In the genomic region with DNA sequence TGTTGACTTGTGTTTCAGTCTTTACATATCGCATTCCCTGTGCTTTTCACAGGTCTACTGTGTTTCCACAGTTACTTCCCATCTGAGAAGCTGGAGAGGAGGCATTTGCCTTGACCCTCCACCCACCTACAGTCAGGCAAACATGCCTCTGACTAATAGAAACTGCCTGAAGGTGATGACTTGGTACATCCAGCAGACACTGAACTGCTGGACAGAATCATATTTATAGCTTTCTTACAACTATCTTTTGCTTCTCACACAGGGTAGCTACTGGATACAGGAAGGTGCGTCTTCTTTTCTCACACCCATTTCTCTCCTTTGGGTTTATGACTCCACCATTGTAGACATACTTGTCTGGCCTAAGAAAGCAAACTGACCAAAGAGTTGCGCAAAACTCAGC, we compare ENCODE assay signal across 27 cellular contexts. TPM values are rescaled to one million over a fixed set of nuclear protein-coding genes. Genes with fewer than 3 reads are reported as not detected.
DNase-seq lines count a peak whose midpoint lies in the region; ATAC-seq, FAIRE-seq and TF ChIP-seq lines count a peak whose summit lies in the region.
"Had no signal": no experiment of that assay in that cellular context is flagged by ENCODE, and none has a peak within 500 bp of the region (broad histone marks: within the 10 kb centered on the region; RNA-seq: fewer than 3 reads in every experiment).

No MANE protein-coding gene starts in this region.

- H3K36me3 Mint-ChIP-seq in activated naive CD8-positive, alpha-beta T cell = no peaks in the 10 kb centered on the region
- peaks cover 2% of the 10 kb centered on the region for H3K36me3 Mint-ChIP-seq in activated naive CD8-positive, alpha-beta T cell treated with anti-CD3 and anti-CD28 coated beads for 36 hours
- H3K36me3 Mint-ChIP-seq: memory B cell had no signal

- H3K4me2 ChIP-seq in smooth muscle cell = no peak overlapping the region

- no peak overlapping the region for H3K4me3 ChIP-seq in bronchial epithelial cell (ENCODE audit: low read depth, low read length)
- H3K4me3 ChIP-seq in smooth muscle cell = no peak overlapping the region
- H3K4me3 ChIP-seq: gastroesophageal sphincter, spleen, tibial artery had no signal

- no peaks in the 10 kb centered on the region for H3K9me3 Mint-ChIP-seq in activated naive CD8-positive, alpha-beta T cell (ENCODE audit: low read depth)
- peaks cover 10% of the 10 kb centered on the region for H3K9me3 Mint-ChIP-seq in activated naive CD8-positive, alpha-beta T cell treated with anti-CD3 and anti-CD28 coated beads for 36 hours
- H3K9me3 Mint-ChIP-seq: activated T-cell treated with anti-CD3 and anti-CD28 coated beads, Interleukin-2, amount 50 U/mL, for 4 hours; memory B cell; stimulated activated naive CD8-positive, alpha-beta T cell treated with anti-CD3 and anti-CD28 coated beads, Interleukin-15, Interleukin-2, amounts not matched to agents 100 ng/mL and 50 ng/mL, for 24 hours had no signal

- H2AFZ ChIP-seq in smooth muscle cell (ENCODE audit: low read depth) = no peak overlapping the region

- H3K9ac ChIP-seq in smooth muscle cell (ENCODE audit: low read depth) = no peak overlapping the region

- no peak for FAIRE-seq in bronchial epithelial cell (lab: Jason Lieb, UNC)
- FAIRE-seq: A204.1 had no signal

- no peak for DNase-seq in activated naive CD8-positive, alpha-beta T cell treated with anti-CD3 and anti-CD28 coated beads for 36 hours
- DNase-seq in NCI-H460 (ENCODE audit: extremely low read depth, low read depth) (peak; percentile 5), bronchial epithelial cell (ENCODE audit: low read depth) (peak; percentile 67), smooth muscle cell (lab: John Stamatoyannopoulos, UW; ENCODE audit: unreplicated experiment) (no peak), H4 (ENCODE audit: low spot score) (no peak), superior temporal gyrus (ENCODE audit: extremely low spot score) (no peak)
- DNase-seq: activated naive CD4-positive, alpha-beta T cell treated with anti-CD3 and anti-CD28 coated beads, Interleukin-2, amount 50 U/mL, for 16 hours; activated T-cell treated with anti-CD3 and anti-CD28 coated beads, Interleukin-2, amount 50 U/mL, for 4 hours; cerebellar nuclear complex; GOT3; kidney glomerular epithelial cell; NCI-H1417; NCI-H510A; nucleus accumbens; spleen; stimulated activated CD4-positive, alpha-beta T cell treated with anti-CD3 and anti-CD28 coated beads, Interleukin-4, amount 100 ng/mL, for 4 hours; tibial artery had no signal

- H3K4me3 Mint-ChIP-seq in activated naive CD8-positive, alpha-beta T cell = no peak overlapping the region
- no peak overlapping the region for H3K4me3 Mint-ChIP-seq in activated naive CD8-positive, alpha-beta T cell treated with anti-CD3 and anti-CD28 coated beads for 36 hours
- H3K4me3 Mint-ChIP-seq: activated T-cell treated with anti-CD3 and anti-CD28 coated beads, Interleukin-2, amount 50 U/mL, for 4 hours; memory B cell; stimulated activated naive CD8-positive, alpha-beta T cell treated with anti-CD3 and anti-CD28 coated beads, Interleukin-15, Interleukin-2, amounts not matched to agents 100 ng/mL and 50 ng/mL, for 24 hours had no signal

- H3K27ac Mint-ChIP-seq in activated naive CD8-positive, alpha-beta T cell = peak overlapping the region; percentile 10
- H3K27ac Mint-ChIP-seq in activated naive CD8-positive, alpha-beta T cell treated with anti-CD3 and anti-CD28 coated beads for 36 hours = no peak overlapping the region
- H3K27ac Mint-ChIP-seq: memory B cell; stimulated activated naive CD8-positive, alpha-beta T cell treated with anti-CD3 and anti-CD28 coated beads, Interleukin-15, Interleukin-2, amounts not matched to agents 100 ng/mL and 50 ng/mL, for 24 hours had no signal

- H3K79me2 ChIP-seq in smooth muscle cell (ENCODE audit: low read depth) = no peaks in the 10 kb centered on the region

- WGBS in smooth muscle cell (ENCODE audit: low lambda C conversion rate) = 70% methylated on average over 3 of the region's 3 CpGs

- no peaks in the 10 kb centered on the region for H3K4me1 ChIP-seq in smooth muscle cell (ENCODE audit: low read depth)
- H3K4me1 ChIP-seq: gastroesophageal sphincter, tibial artery had no signal

- H3F3A ChIP-seq in smooth muscle cell (ENCODE audit: low read depth) = no peaks in the 10 kb centered on the region

- no peak for ATAC-seq in GM18505 (IDR thresholded peaks at IDR 0.05; ENCODE audit: unreplicated experiment)
- ATAC-seq: activated T-cell treated with anti-CD3 and anti-CD28 coated beads, Interleukin-2, amount 50 U/mL, for 4 hours; gastroesophageal sphincter; SK-N-SH treated with all-trans-retinoic acid at 6 μM for 48 hours had no signal

- no peaks in the 10 kb centered on the region for H3K36me3 ChIP-seq in bronchial epithelial cell (ENCODE audit: control insufficient read depth, insufficient read depth, low read length)
- H3K36me3 ChIP-seq in smooth muscle cell (ENCODE audit: low read depth) = no peaks in the 10 kb centered on the region
- H3K36me3 ChIP-seq: gastroesophageal sphincter, spleen, tibial artery had no signal

- H3K27me3 ChIP-seq in bronchial epithelial cell (ENCODE audit: control insufficient read depth, insufficient read depth, low read length) = no peaks in the 10 kb centered on the region
- no peaks in the 10 kb centered on the region for H3K27me3 ChIP-seq in smooth muscle cell (ENCODE audit: low read depth)
- H3K27me3 ChIP-seq: gastroesophageal sphincter, spleen, tibial artery had no signal

- H3K27me3 Mint-ChIP-seq in activated naive CD8-positive, alpha-beta T cell = no peaks in the 10 kb centered on the region
- H3K27me3 Mint-ChIP-seq in activated naive CD8-positive, alpha-beta T cell treated with anti-CD3 and anti-CD28 coated beads for 36 hours = no peaks in the 10 kb centered on the region
- H3K27me3 Mint-ChIP-seq: memory B cell; stimulated activated naive CD8-positive, alpha-beta T cell treated with anti-CD3 and anti-CD28 coated beads, Interleukin-15, Interleukin-2, amounts not matched to agents 100 ng/mL and 50 ng/mL, for 24 hours had no signal

- TF ChIP-seq CTCF in bronchial epithelial cell (IDR thresholded peaks at IDR 0.05; ENCODE audit: insufficient read depth, low read length, severe bottlenecking) (no peak), smooth muscle cell (IDR thresholded peaks at IDR 0.05; ENCODE audit: borderline replicate concordance, insufficient read depth, poor library complexity, severe bottlenecking) (no peak)

- no peaks in the 10 kb centered on the region for H3K9me3 ChIP-seq in smooth muscle cell (replicated peaks; ENCODE audit: low read depth)
- H3K9me3 ChIP-seq: gastroesophageal sphincter, spleen, tibial artery had no signal

- TF ChIP-seq POLR2A in GM18505 (IDR thresholded peaks at IDR 0.05; ENCODE audit: borderline replicate concordance, extremely low read depth, insufficient read depth, insufficient read length) = no peak

- peaks cover 44% of the 10 kb centered on the region for H3K4me1 Mint-ChIP-seq in activated naive CD8-positive, alpha-beta T cell (ENCODE audit: low read depth)
- H3K4me1 Mint-ChIP-seq in activated naive CD8-positive, alpha-beta T cell treated with anti-CD3 and anti-CD28 coated beads for 36 hours = peaks cover 38% of the 10 kb centered on the region
- H3K4me1 Mint-ChIP-seq: memory B cell had no signal

- H4K20me1 ChIP-seq in smooth muscle cell (ENCODE audit: low read depth) = no peaks in the 10 kb centered on the region

- peak overlapping the region; percentile 46 for H3K27ac ChIP-seq in smooth muscle cell (ENCODE audit: low read depth)
- H3K27ac ChIP-seq: gastroesophageal sphincter, spleen, tibial artery had no signal

RNA-seq across cellular contexts. Expression of gene VGLL1, which starts 58.0 kb away (rescaled TPM):
- total RNA-seq in activated naive CD8-positive, alpha-beta T cell treated with anti-CD3 and anti-CD28 coated beads for 36 hours = not detected
- not detected in 2 replicates for total RNA-seq in NCI-H460 (2014; rRNA removed; shearing (Covaris generic))
- polyA plus RNA-seq in NCI-H460 (2014; cell fraction: nucleus; rRNA removed) = not detected in 2 replicates
- total RNA-seq in bronchial epithelial cell (0.26 and 0.77 TPM in 2 replicates), smooth muscle cell (2.0 and 3.1 TPM in 2 replicates)
- polyA plus RNA-seq in smooth muscle cell = 0.48 and 4.2 TPM in 2 replicates
- total RNA-seq in H4 (2014; rRNA removed; shearing (Covaris generic)) = not detected in 2 replicates
- total RNA-seq: activated T-cell treated with anti-CD3 and anti-CD28 coated beads, Interleukin-2, amount 50 U/mL, for 4 hours; pulmonary artery endothelial cell; spleen had no signal
- polyA plus RNA-seq: BJ, spleen had no signal

RNA-seq across cellular contexts. Expression of gene CD40LG, which starts 58.0 kb away (rescaled TPM):
- total RNA-seq in activated naive CD8-positive, alpha-beta T cell treated with anti-CD3 and anti-CD28 coated beads for 36 hours = 1 to 10 TPM; 2.3 to 2.6 TPM
- total RNA-seq in NCI-H460 (2014; rRNA removed; shearing (Covaris generic)) = not detected in 2 replicates
- not detected in 2 replicates for polyA plus RNA-seq in NCI-H460 (2014; cell fraction: nucleus; rRNA removed)
- total RNA-seq in bronchial epithelial cell (not detected in 2 replicates), smooth muscle cell (not detected in 2 replicates)
- not detected in 2 replicates for polyA plus RNA-seq in smooth muscle cell
- total RNA-seq in H4 (2014; rRNA removed; shearing (Covaris generic)) = not detected in 2 replicates
- total RNA-seq: astrocyte, pulmonary artery endothelial cell had no signal
- polyA plus RNA-seq: BJ had no signal

Comparison
In these comparisons a context has a peak if more than half of its experiments do, and no peak if none do; other contexts are left out.
1. DNase-seq: peak in NCI-H460 (single experiment) and bronchial epithelial cell (single experiment); none in activated naive CD8-positive, alpha-beta T cell treated with anti-CD3 and anti-CD28 coated beads for 36 hours (single experiment), smooth muscle cell (single experiment), H4 (single experiment) and superior temporal gyrus (single experiment).